1 cellular context compared by ENCODE assay signal in the genomic region with DNA sequence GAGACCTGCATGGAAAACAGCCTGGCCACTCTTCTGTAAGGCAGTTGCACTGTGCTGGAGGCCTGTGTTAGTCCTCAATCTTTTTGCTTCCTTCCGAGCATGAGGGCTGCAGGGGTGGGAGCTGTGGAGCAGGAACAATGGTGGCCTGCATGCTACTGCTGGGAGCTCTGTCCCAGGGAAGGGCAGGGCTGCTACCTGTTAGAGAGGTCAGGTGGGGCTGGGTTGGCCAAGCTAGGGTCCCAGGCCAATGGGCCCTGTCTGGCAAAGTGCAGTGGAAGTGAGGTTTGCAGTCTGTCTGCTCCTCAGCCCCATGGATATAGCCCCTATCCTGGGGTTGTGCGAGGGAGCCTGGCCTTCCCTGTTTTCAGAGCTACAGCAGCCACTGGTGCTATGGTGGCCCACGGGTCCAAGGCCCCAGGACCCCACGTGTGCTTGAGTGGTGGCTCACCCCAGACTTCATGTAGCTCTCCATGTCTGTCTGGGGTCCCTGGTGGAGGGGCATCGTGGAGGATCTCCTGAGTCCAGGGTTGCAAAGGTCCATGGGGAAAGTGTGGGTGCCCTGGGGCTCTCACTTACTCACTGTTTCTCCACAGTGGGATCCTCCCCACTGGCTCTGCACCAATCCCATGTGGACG.
A peak's percentile ranks its signal among the peaks of the same experiment; 100 is the strongest.
TF ChIP-seq lines count a peak whose summit lies in the region.

No MANE protein-coding gene starts in this region.

TF ChIP-seq in HepG2, 621 proteins besides CTCF, POLR2A, EP300 and RAD21 (continued from another document):
- TF ChIP-seq, protein P1, sequence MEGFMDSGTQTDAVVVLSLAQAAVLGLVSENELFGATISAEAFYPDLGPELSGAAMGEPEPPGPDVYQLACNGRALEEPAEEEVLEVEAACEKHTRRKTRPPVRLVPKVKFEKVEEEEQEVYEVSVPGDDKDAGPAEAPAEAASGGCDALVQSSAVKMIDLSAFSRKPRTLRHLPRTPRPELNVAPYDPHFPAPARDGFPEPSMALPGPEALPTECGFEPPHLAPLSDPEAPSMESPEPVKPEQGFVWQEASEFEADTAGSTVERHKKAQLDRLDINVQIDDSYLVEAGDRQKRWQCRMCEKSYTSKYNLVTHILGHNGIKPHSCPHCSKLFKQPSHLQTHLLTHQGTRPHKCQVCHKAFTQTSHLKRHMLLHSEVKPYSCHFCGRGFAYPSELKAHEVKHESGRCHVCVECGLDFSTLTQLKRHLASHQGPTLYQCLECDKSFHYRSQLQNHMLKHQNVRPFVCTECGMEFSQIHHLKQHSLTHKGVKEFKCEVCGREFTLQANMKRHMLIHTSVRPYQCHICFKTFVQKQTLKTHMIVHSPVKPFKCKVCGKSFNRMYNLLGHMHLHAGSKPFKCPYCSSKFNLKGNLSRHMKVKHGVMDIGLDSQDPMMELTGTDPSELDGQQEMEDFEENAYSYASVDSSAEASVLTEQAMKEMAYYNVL (CRISPR knock-in tag; IDR thresholded peaks at IDR 0.05; ENCODE audit: borderline replicate concordance), result 0 out of 2 replicates have a peak, but pooled peaks have one; percentile 2
- TF ChIP-seq ZNF713 (CRISPR knock-in tag; IDR thresholded peaks at IDR 0.05) (no peak), MEF2D (CRISPR knock-in tag; IDR thresholded peaks at IDR 0.05) (no peak), SMAD9 (CRISPR knock-in tag; IDR thresholded peaks at IDR 0.05) (no peak), ZZZ3 (CRISPR knock-in tag; IDR thresholded peaks at IDR 0.05; ENCODE audit: borderline replicate concordance) (no peak), GMEB1 (CRISPR knock-in tag; IDR thresholded peaks at IDR 0.05; ENCODE audit: borderline replicate concordance) (no peak), ZFX (CRISPR knock-in tag; IDR thresholded peaks at IDR 0.05; ENCODE audit: low read depth) (0 out of 2 replicates have a peak, but pooled peaks have one; percentile 7)
